Comparison of ENCODE assay signal across 19 cellular contexts in genomic region chr17:39629894-39630293, GRCh38.
A peak's percentile ranks its signal among the peaks of the same experiment; 100 is the strongest.
DNase-seq lines count a peak whose midpoint lies in the region; ATAC-seq and TF ChIP-seq lines count a peak whose summit lies in the region.
"Had no signal": no experiment of that assay in that cellular context is flagged by ENCODE, and none has a peak within 500 bp of the region (broad histone marks: within the 10 kb centered on the region; RNA-seq: fewer than 3 reads in every experiment).

No MANE protein-coding gene starts in this region.

- in situ Hi-C loops in GM13977 (cut with MboI; ENCODE audit: low pct_unique_long_range_greater_than_20kb, low sequenced_read_pairs, unreplicated experiment) = loop anchor here (10.0 kb wide), 2 partner anchors 125 to 345 kb away; no protein-coding TSS in a partner anchor

- H3K4me3 ChIP-seq in duodenal mucosa (ENCODE audit: low read depth in 1 of 2, low read length in 2 of 2) (peak overlapping the region; percentile 56 to 58), subcutaneous abdominal adipose tissue (ENCODE audit: low read depth in 1 of 5, low read length in 5 of 5) (peak overlapping the region in 1 of 5 donors; percentile 31)
- H3K4me3 ChIP-seq: HAP-1, SJSA1 had no signal

- peak; percentile 68 for DNase-seq in GF-D8 (lab: John Stamatoyannopoulos, UW)
- DNase-seq in NOMO-1 treated with DMSO at 0.1 percent for 48 hours (lab: John Stamatoyannopoulos, UW; ENCODE audit: unreplicated experiment) = peak; percentile 85
- DNase-seq in germinal center (ENCODE audit: low spot score) = no peak
- DNase-seq in GM13977 (ENCODE audit: low spot score) = no peak
- DNase-seq: activated CD4-positive, alpha-beta T cell treated with anti-CD3 and anti-CD28 coated beads, Interleukin-2, amount 50 U/mL, for 48 hours; activated effector memory CD4-positive, alpha-beta T cell treated with anti-CD3 and anti-CD28 coated beads, Interleukin-2, amount 50 U/mL, for 16 hours; activated naive CD8-positive, alpha-beta T cell treated with anti-CD3 and anti-CD28 coated beads, Interleukin-2, amount 50 U/mL, for 24 hours; dermis blood vessel endothelial cell; foreskin fibroblast; NCI-H146; PC-3; stimulated activated CD4-positive, alpha-beta T cell treated with anti-CD3 and anti-CD28 coated beads, Interleukin-1b, Interleukin-23, amount 100 ng/mL, for 48 hours; T-helper 17 cell had no signal

- peak overlapping the region; percentile 63 to 78 for H3K9ac ChIP-seq in duodenal mucosa (ENCODE audit: low read depth in 1 of 2, low read length in 2 of 2)
- peak overlapping the region in 1 of 5 donors; percentile 31 for H3K9ac ChIP-seq in subcutaneous abdominal adipose tissue (ENCODE audit: low read length in 5 of 5)

- peaks cover 58 to 64% of the 10 kb centered on the region in 2 donors for H3K4me1 ChIP-seq in duodenal mucosa (ENCODE audit: control insufficient read depth in 1 of 2, insufficient read depth in 2 of 2, low read length in 2 of 2)
- peaks cover 1 to 91% (median 79%) of the 10 kb centered on the region in 5 donors for H3K4me1 ChIP-seq in subcutaneous abdominal adipose tissue (ENCODE audit: control insufficient read depth in 5 of 5, insufficient read depth in 5 of 5, low read length in 5 of 5)
- H3K4me1 ChIP-seq: HAP-1, SJSA1 had no signal

- H3K9me3 ChIP-seq in duodenal mucosa (ENCODE audit: control insufficient read depth in 1 of 2, low read length in 2 of 2) (no peaks in the 10 kb centered on the region), subcutaneous abdominal adipose tissue (ENCODE audit: control insufficient read depth in 5 of 5, low read length in 5 of 5) (no peaks in the 10 kb centered on the region)
- H3K9me3 ChIP-seq: HAP-1, SJSA1 had no signal

- no peak for ATAC-seq in GM21529 (IDR thresholded peaks at IDR 0.05; ENCODE audit: unreplicated experiment)
- ATAC-seq: activated naive CD8-positive, alpha-beta T cell treated with anti-CD3 and anti-CD28 coated beads, Interleukin-2, amount 50 U/mL, for 24 hours; PC-3; stimulated activated memory B cell treated with anti-CD40 and anti-IgM and Interleukin-4, amounts not matched to agents 10 μg/mL and 1 μg/mL and 100 μg/mL, for 72 hours; T-helper 17 cell had no signal

- no peaks in the 10 kb centered on the region for H3K36me3 ChIP-seq in duodenal mucosa (ENCODE audit: control insufficient read depth in 1 of 2, insufficient read depth in 2 of 2, low read length in 2 of 2)
- peaks cover 0 to 3% (median 0%) of the 10 kb centered on the region in 5 donors for H3K36me3 ChIP-seq in subcutaneous abdominal adipose tissue (ENCODE audit: control insufficient read depth in 5 of 5, insufficient read depth in 5 of 5, low read length in 5 of 5)
- H3K36me3 ChIP-seq: HAP-1, SJSA1 had no signal

- H3K27me3 ChIP-seq in duodenal mucosa (ENCODE audit: control insufficient read depth in 1 of 2, insufficient read depth in 2 of 2, low read length in 2 of 2) (peaks cover 4 to 6% of the 10 kb centered on the region in 2 donors), subcutaneous abdominal adipose tissue (ENCODE audit: control insufficient read depth in 5 of 5, insufficient read depth in 4 of 5, low read length in 5 of 5) (peaks cover 0 to 40% (median 22%) of the 10 kb centered on the region in 5 donors)

- H3K27ac ChIP-seq in duodenal mucosa (ENCODE audit: low read depth, low read length) (peak overlapping the region; percentile 84), subcutaneous abdominal adipose tissue (ENCODE audit: low read depth, low read length) (peak overlapping the region; percentile 50)
- H3K27ac ChIP-seq: SJSA1 had no signal

- no peak for TF ChIP-seq CTCF in GM13977 (IDR thresholded peaks at IDR 0.05; ENCODE audit: extremely low read depth, insufficient read depth, missing control alignments)

Comparison
In these comparisons a context has a peak if more than half of its experiments do, and no peak if none do; other contexts are left out.
1. DNase-seq: peak in GF-D8 (single experiment) and NOMO-1 treated with DMSO at 0.1 percent for 48 hours (single experiment); none in germinal center (single experiment) and GM13977 (single experiment).